In the genomic region with DNA sequence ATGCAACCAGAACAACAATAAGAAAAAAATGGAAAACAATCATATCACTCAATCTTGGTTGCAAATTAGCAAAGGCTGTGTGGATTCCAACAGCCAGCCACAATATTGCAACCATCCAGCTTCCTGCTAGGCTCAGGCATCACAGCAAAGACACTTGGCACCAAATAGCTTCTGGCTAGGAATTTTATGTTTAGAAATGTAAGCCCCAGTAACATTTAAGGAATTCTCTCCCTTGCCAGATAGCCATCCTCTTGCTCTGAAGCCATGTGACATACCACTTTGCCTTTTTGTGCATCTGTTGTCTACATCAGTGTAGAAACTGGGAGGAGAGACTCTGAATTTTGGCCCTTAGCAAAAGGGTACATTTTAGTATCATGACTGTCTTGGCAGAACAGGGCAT, we compare ENCODE assay signal across 22 cellular contexts. TPM values are rescaled to one million over a fixed set of nuclear protein-coding genes. Genes with fewer than 3 reads are reported as not detected.
DNase-seq lines count a peak whose midpoint lies in the region; ATAC-seq and TF ChIP-seq lines count a peak whose summit lies in the region.
"Had no signal": no experiment of that assay in that cellular context is flagged by ENCODE, and none has a peak within 500 bp of the region (broad histone marks: within the 10 kb centered on the region; RNA-seq: fewer than 3 reads in every experiment).

No MANE protein-coding gene starts in this region.

- H3K27me3 ChIP-seq in esophagus muscularis mucosa (no peaks in the 10 kb centered on the region), trophoblast cell (ENCODE audit: insufficient read depth, low read length) (no peaks in the 10 kb centered on the region)
- H3K27me3 ChIP-seq: upper lobe of left lung had no signal

- H3K79me1 ChIP-seq in trophoblast cell (ENCODE audit: low read length) = no peaks in the 10 kb centered on the region

- no peak overlapping the region for H3K14ac ChIP-seq in trophoblast cell (ENCODE audit: low read length)

- no peak overlapping the region for H2BK12ac ChIP-seq in trophoblast cell (ENCODE audit: low read length)

- H2BK120ac ChIP-seq in trophoblast cell (ENCODE audit: insufficient read depth, low read length, poor library complexity) = no peak overlapping the region

- H3K4me1 ChIP-seq in esophagus muscularis mucosa = peaks cover 0 to 67% (median 59%) of the 10 kb centered on the region in 4 donors
- H3K4me1 ChIP-seq in trophoblast cell (ENCODE audit: control insufficient read depth in 1 of 2, insufficient read depth in 2 of 2, low read length in 2 of 2) = peaks cover 0 to 2% of the 10 kb centered on the region in 2 experiments
- H3K4me1 ChIP-seq: upper lobe of left lung had no signal

- H3K36me3 ChIP-seq in esophagus muscularis mucosa (no peaks in the 10 kb centered on the region), trophoblast cell (ENCODE audit: control insufficient read depth in 1 of 2, insufficient read depth in 2 of 2, low read length in 2 of 2) (no peaks in the 10 kb centered on the region)
- H3K36me3 ChIP-seq: upper lobe of left lung had no signal

- peak; percentile 88 for DNase-seq in AG20443 (ENCODE audit: low spot score)
- DNase-seq in HS-5 (ENCODE audit: low read depth) = peak; percentile 60
- no peak for DNase-seq in esophagus muscularis mucosa (ENCODE audit: extremely low spot score)
- DNase-seq in trophoblast cell = peak; percentile 5 to 89
- DNase-seq in NCI-H1105 (lab: John Stamatoyannopoulos, UW) = no peak
- DNase-seq in NCI-H2029 treated with DMSO at 0.1 percent for 48 hours (lab: John Stamatoyannopoulos, UW) = no peak
- DNase-seq: activated CD4-positive, alpha-beta T cell treated with anti-CD3 and anti-CD28 coated beads, Interleukin-2, amount 10 ng/mL, durations not matched to agents 24 days and 14 days; activated CD8-positive, alpha-beta memory T cell treated with anti-CD3 and anti-CD28 coated beads, Interleukin-2, amount 50 U/mL, for 4 hours; activated gamma-delta T cell; effector CD8-positive, alpha-beta T cell; GDM1; H9; NCI-H1092; NCI-H2081 treated with DMSO at 0.1 percent for 48 hours; NCI-H510A treated with DMSO at 0.1 percent for 48 hours; stimulated activated CD4-positive, alpha-beta T cell treated with anti-CD3 and anti-CD28 coated beads, Interleukin-15, amount 100 ng/mL, for 24 hours; stimulated activated naive B cell treated with anti-CD40 and anti-IgM and Interleukin-4, amounts not matched to agents 10 μg/mL and 1 μg/mL and 100 μg/mL, for 72 hours; upper lobe of left lung had no signal

- no peak for TF ChIP-seq EP300 in esophagus muscularis mucosa (IDR thresholded peaks at IDR 0.05)

- no peak overlapping the region for H2BK5ac ChIP-seq in trophoblast cell (ENCODE audit: low read depth, low read length, poor library complexity)

- H3K9ac ChIP-seq in trophoblast cell (ENCODE audit: low read length) = no peak overlapping the region

- H3K4ac ChIP-seq in trophoblast cell (ENCODE audit: low read depth, low read length) = no peak overlapping the region

- no peak for TF ChIP-seq CTCF in esophagus muscularis mucosa (IDR thresholded peaks at IDR 0.05)

- no peak overlapping the region for H2AFZ ChIP-seq in trophoblast cell (ENCODE audit: insufficient read depth, low read length, poor library complexity)

- no peak for TF ChIP-seq POLR2A in esophagus muscularis mucosa (IDR thresholded peaks at IDR 0.05; ENCODE audit: low read depth)

- H3K27ac ChIP-seq in esophagus muscularis mucosa (replicated peaks in 1 of 4) = peak overlapping the region; percentile 73 to 83 (median 74)
- no peak overlapping the region for H3K27ac ChIP-seq in trophoblast cell (ENCODE audit: low read depth, low read length)
- H3K27ac ChIP-seq: RWPE1, upper lobe of left lung had no signal

- H3K79me2 ChIP-seq in trophoblast cell (ENCODE audit: control insufficient read depth, insufficient read depth, low read length, poor library complexity) = no peaks in the 10 kb centered on the region

- no peak overlapping the region for H4K8ac ChIP-seq in trophoblast cell (ENCODE audit: low read depth, low read length)

- no peak for ATAC-seq in GM18519 (IDR thresholded peaks at IDR 0.05; ENCODE audit: low FRiP score, unreplicated experiment)
- no peak for ATAC-seq in GM18873 (IDR thresholded peaks at IDR 0.05; ENCODE audit: low FRiP score, unreplicated experiment)
- ATAC-seq: stimulated activated naive B cell treated with anti-CD40 and anti-IgM and Interleukin-4, amounts not matched to agents 10 μg/mL and 1 μg/mL and 100 μg/mL, for 72 hours had no signal

- no peak overlapping the region for H3K23ac ChIP-seq in trophoblast cell (ENCODE audit: low read length)

- intact Hi-C loops in esophagus muscularis mucosa (cut with DNase I) = no loop called here

- no peak overlapping the region for H2AK5ac ChIP-seq in trophoblast cell (ENCODE audit: low read length)

- peak overlapping the region in 1 of 4 donors; percentile 2 for H3K4me3 ChIP-seq in esophagus muscularis mucosa
- H3K4me3 ChIP-seq in trophoblast cell (ENCODE audit: low read depth, low read length) = no peak overlapping the region
- H3K4me3 ChIP-seq: upper lobe of left lung had no signal

- no peak overlapping the region for H3K18ac ChIP-seq in trophoblast cell (ENCODE audit: low read length)

- H4K12ac ChIP-seq in trophoblast cell (ENCODE audit: low read depth, low read length) = no peak overlapping the region

- H3K4me2 ChIP-seq in trophoblast cell (ENCODE audit: low read length) = no peak overlapping the region

- H3K9me3 ChIP-seq in esophagus muscularis mucosa = no peaks in the 10 kb centered on the region
- no peaks in the 10 kb centered on the region for H3K9me3 ChIP-seq in trophoblast cell (ENCODE audit: insufficient read depth, low read depth, low read length)
- H3K9me3 ChIP-seq: upper lobe of left lung had no signal

- no peak overlapping the region for H4K91ac ChIP-seq in trophoblast cell (ENCODE audit: low read depth, low read length)

RNA-seq across cellular contexts. Expression of gene MKX, which starts 22.2 kb away (rescaled TPM):
- total RNA-seq in esophagus muscularis mucosa = 10 to 100 TPM; 19.2 to 35.5 (median 23.7) TPM
- polyA plus RNA-seq in trophoblast cell (2013) = 0.10 and 0.15 TPM in 2 replicates
- total RNA-seq: activated CD4-positive, alpha-beta T cell treated with anti-CD3 and anti-CD28 coated beads, Interleukin-2, amount 10 ng/mL, durations not matched to agents 24 days and 14 days had no signal
- polyA plus RNA-seq: neural cell had no signal

Comparison
In these comparisons a context has a peak if more than half of its experiments do, and no peak if none do; other contexts are left out.
1. DNase-seq: peak in AG20443 (single experiment), HS-5 (single experiment) and trophoblast cell (2 of 2); none in esophagus muscularis mucosa (single experiment), NCI-H1105 (single experiment) and NCI-H2029 treated with DMSO at 0.1 percent for 48 hours (single experiment).